In genomic region chr6:4564746-4565145, GRCh38 we compare ENCODE assay signal across 23 cellular contexts.
DNase-seq lines count a peak whose midpoint lies in the region; ATAC-seq and TF ChIP-seq lines count a peak whose summit lies in the region.
"Had no signal": no experiment of that assay in that cellular context is flagged by ENCODE, and none has a peak within 500 bp of the region (broad histone marks: within the 10 kb centered on the region; RNA-seq: fewer than 3 reads in every experiment).

No MANE protein-coding gene starts in this region.

- H3K27me3 ChIP-seq in right atrium auricular region: no peaks in the 10 kb centered on the region
- H3K27me3 ChIP-seq in heart left ventricle: no peaks in the 10 kb centered on the region
- H3K27me3 ChIP-seq in muscle layer of duodenum (ENCODE audit: low read depth, low read length): no peaks in the 10 kb centered on the region
- H3K27me3 ChIP-seq in thyroid gland: no peaks in the 10 kb centered on the region
- H3K27me3 ChIP-seq in brain microvascular endothelial cell (replicated peaks): no peaks in the 10 kb centered on the region
- H3K27me3 ChIP-seq: neural progenitor cell, SJSA1, testis had no signal

- in situ Hi-C loops in brain microvascular endothelial cell (cut with HindIII; ENCODE audit: low pct_ligation_motif_present, low sequenced_read_pairs): no loop called here

- H3K4me1 ChIP-seq in right atrium auricular region: no peaks in the 10 kb centered on the region
- no peaks in the 10 kb centered on the region for H3K4me1 ChIP-seq in heart left ventricle
- no peaks in the 10 kb centered on the region for H3K4me1 ChIP-seq in muscle layer of duodenum (ENCODE audit: control insufficient read depth in 1 of 2, insufficient read depth in 2 of 2, low read length in 2 of 2)
- H3K4me1 ChIP-seq in thyroid gland: peaks cover 4 to 6% of the 10 kb centered on the region in 2 donors
- H3K4me1 ChIP-seq: testis had no signal

- TF ChIP-seq POLR2A in heart left ventricle (IDR thresholded peaks at IDR 0.05) (no peak), thyroid gland (IDR thresholded peaks at IDR 0.05) (no peak)

- TF ChIP-seq CTCF in right atrium auricular region (IDR thresholded peaks at IDR 0.05) (no peak), heart left ventricle (IDR thresholded peaks at IDR 0.05) (no peak), coronary artery (IDR thresholded peaks at IDR 0.05) (no peak), thyroid gland (IDR thresholded peaks at IDR 0.05) (no peak), brain microvascular endothelial cell (IDR thresholded peaks at IDR 0.05; ENCODE audit: low read depth, low read length, missing control alignments) (no peak)

- no peak overlapping the region for H3K27ac ChIP-seq in right atrium auricular region
- peak overlapping the region in 1 of 12 donors; percentile 21 for H3K27ac ChIP-seq in heart left ventricle
- no peak overlapping the region for H3K27ac ChIP-seq in coronary artery
- peak overlapping the region; percentile 27 for H3K27ac ChIP-seq in muscle layer of duodenum (ENCODE audit: low read length)
- H3K27ac ChIP-seq in thyroid gland: no peak overlapping the region
- H3K27ac ChIP-seq in brain microvascular endothelial cell: no peak overlapping the region
- H3K27ac ChIP-seq: neural progenitor cell, SJSA1, testis had no signal

- H3K36me3 ChIP-seq in right atrium auricular region (no peaks in the 10 kb centered on the region), heart left ventricle (no peaks in the 10 kb centered on the region), muscle layer of duodenum (ENCODE audit: control insufficient read depth in 1 of 2, insufficient read depth in 2 of 2, low read length in 2 of 2) (no peaks in the 10 kb centered on the region), thyroid gland (no peaks in the 10 kb centered on the region), brain microvascular endothelial cell (replicated peaks) (no peaks in the 10 kb centered on the region)
- H3K36me3 ChIP-seq: neural progenitor cell, SJSA1 had no signal

- DNase-seq in right atrium auricular region (ENCODE audit: low spot score) (peak; percentile 46), heart left ventricle (no peak), coronary artery (ENCODE audit: low spot score) (peak; percentile 54), thyroid gland (peak; percentile 49 to 71), brain microvascular endothelial cell (no peak)
- DNase-seq: activated CD4-positive, alpha-beta memory T cell treated with anti-CD3 and anti-CD28 coated beads, Interleukin-2, amount 10 ng/mL, durations not matched to agents 7 days and 5 days; activated naive CD4-positive, alpha-beta T cell treated with anti-CD3 and anti-CD28 coated beads, Interleukin-2, amount 10 ng/mL, durations not matched to agents 7 days and 5 days; activated T-cell treated with anti-CD3 and anti-CD28 coated beads, Interleukin-2, amount 50 U/mL, for 24 hours; cortex of kidney; foreskin fibroblast; KBM-7; mesenchymal stem cell; NCI-H2081; NCI-H69; PC-3; testis had no signal

- H3K4me3 ChIP-seq in right atrium auricular region (no peak overlapping the region), heart left ventricle (no peak overlapping the region), coronary artery (no peak overlapping the region), muscle layer of duodenum (ENCODE audit: low read depth in 1 of 2, low read length in 2 of 2) (no peak overlapping the region), thyroid gland (replicated peaks in 1 of 3) (no peak overlapping the region), brain microvascular endothelial cell (ENCODE audit: low read depth, low read length) (no peak overlapping the region)
- H3K4me3 ChIP-seq: neural progenitor cell, SJSA1, testis had no signal

- no peak for ATAC-seq in heart left ventricle
- no peak for ATAC-seq in HG02623 (IDR thresholded peaks at IDR 0.05; ENCODE audit: unreplicated experiment)
- no peak for ATAC-seq in HG03457 (IDR thresholded peaks at IDR 0.05; ENCODE audit: unreplicated experiment)
- ATAC-seq: HCT116, PC-3, WTC11 had no signal

- WGBS in heart left ventricle, 4 donors: 84 to 92% (median 87%) methylated on average over 5 of the region's 5 CpGs
- 31 to 33% methylated on average over 5 of the region's 5 CpGs for WGBS in thyroid gland, 2 donors

- intact Hi-C loops in heart left ventricle (cut with DNase I): no loop called here
- intact Hi-C loops in thyroid gland (cut with DNase I): no loop called here

- H3K9me3 ChIP-seq in right atrium auricular region: peaks cover 0 to under 1% of the 10 kb centered on the region in 2 donors
- H3K9me3 ChIP-seq in heart left ventricle: peaks cover 0 to 9% (median 0%) of the 10 kb centered on the region in 12 donors
- H3K9me3 ChIP-seq in muscle layer of duodenum (ENCODE audit: control insufficient read depth in 1 of 2, low read length in 2 of 2): no peaks in the 10 kb centered on the region
- no peaks in the 10 kb centered on the region for H3K9me3 ChIP-seq in thyroid gland
- H3K9me3 ChIP-seq: SJSA1, testis had no signal

Comparison
In these comparisons a context has a peak if more than half of its experiments do, and no peak if none do; other contexts are left out.
1. DNase-seq: peak in right atrium auricular region (single experiment), coronary artery (single experiment) and thyroid gland (2 of 2); none in heart left ventricle (0 of 5) and brain microvascular endothelial cell (single experiment).